ENCODE assay signal across 8 cellular contexts in the genomic region with DNA sequence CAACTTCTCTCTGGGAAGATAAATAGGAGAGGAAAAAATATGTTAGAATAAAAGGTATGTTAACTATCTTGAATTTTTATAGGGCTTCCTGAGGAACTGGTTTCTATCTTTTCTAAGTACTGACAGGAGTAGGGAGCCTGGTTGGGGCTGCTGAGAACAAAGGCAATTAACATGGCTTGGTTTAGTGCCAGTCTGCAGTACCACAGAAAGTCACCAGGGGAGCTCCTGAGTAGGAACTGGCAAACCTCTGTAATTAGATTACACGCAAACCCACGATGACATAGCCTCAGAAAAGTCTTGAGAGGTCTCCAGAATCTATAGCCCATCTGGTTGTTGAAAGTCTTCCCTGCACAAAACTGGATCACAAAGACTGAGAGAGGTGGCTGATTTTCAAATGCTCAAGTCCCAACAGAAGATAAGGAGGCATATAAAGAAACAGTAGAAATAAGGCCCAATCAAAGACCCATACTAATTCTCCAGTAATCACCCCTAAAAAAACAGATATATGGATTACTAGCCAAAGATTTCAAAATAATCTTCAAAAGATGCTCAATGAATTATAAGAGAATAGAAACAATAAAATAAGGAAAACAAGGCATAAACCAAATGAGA. TPM values are rescaled to one million over a fixed set of nuclear protein-coding genes. Genes with fewer than 3 reads are reported as not detected.
A peak's percentile ranks its signal among the peaks of the same experiment; 100 is the strongest.
DNase-seq lines count a peak whose midpoint lies in the region; ATAC-seq and TF ChIP-seq lines count a peak whose summit lies in the region.
"Had no signal": no experiment of that assay in that cellular context is flagged by ENCODE, and none has a peak within 500 bp of the region (broad histone marks: within the 10 kb centered on the region; RNA-seq: fewer than 3 reads in every experiment).

No MANE protein-coding gene starts in this region.

- no peaks in the 10 kb centered on the region for H3K4me1 Mint-ChIP-seq in CD4-positive, alpha-beta T cell (ENCODE audit: low read depth)

- intact Hi-C loops in CD4-positive, alpha-beta T cell (cut with DNase I, micrococcal nuclease): no loop called here

- no peaks in the 10 kb centered on the region for H3K27me3 ChIP-seq in kidney epithelial cell (ENCODE audit: control insufficient read depth, insufficient read depth, low read length)
- H3K27me3 ChIP-seq in CD4-positive, alpha-beta T cell (ENCODE audit: control insufficient read depth, insufficient read depth, low read length): no peaks in the 10 kb centered on the region

- CTCF ChIA-PET in CD4-positive, alpha-beta T cell (lab: Charles Lee): no interaction called here

- H3K27ac Mint-ChIP-seq in CD4-positive, alpha-beta T cell: no peak overlapping the region

- peak; percentile 54 for DNase-seq in GM12865 (ENCODE audit: low read depth)
- peak; percentile 24 for DNase-seq in SW480 (ENCODE audit: low spot score)
- no peak for DNase-seq in kidney epithelial cell (ENCODE audit: low read depth)
- DNase-seq in substantia nigra (lab: John Stamatoyannopoulos, UW): no peak
- DNase-seq in CD4-positive, alpha-beta T cell: no peak

- ATAC-seq in GM19463 (IDR thresholded peaks at IDR 0.05; ENCODE audit: unreplicated experiment) (peak; percentile 89), HG03520 (IDR thresholded peaks at IDR 0.05; ENCODE audit: unreplicated experiment) (peak; percentile 89)
- ATAC-seq in CD4-positive, alpha-beta T cell (ENCODE audit: poor library complexity): no peak

- H3K27me3 Mint-ChIP-seq in CD4-positive, alpha-beta T cell: no peaks in the 10 kb centered on the region

- H3K27ac ChIP-seq in substantia nigra (ENCODE audit: low read depth, low read length, poor library complexity, severe bottlenecking): no peak overlapping the region
- H3K27ac ChIP-seq in CD4-positive, alpha-beta T cell (ENCODE audit: low read depth, low read length): no peak overlapping the region

- H3K9me3 Mint-ChIP-seq in CD4-positive, alpha-beta T cell: no peaks in the 10 kb centered on the region

- H3K4me3 ChIP-seq in GM12865 (ENCODE audit: low read depth, low read length): no peak overlapping the region
- H3K4me3 ChIP-seq in kidney epithelial cell (ENCODE audit: low read depth, low read length): no peak overlapping the region

- no peaks in the 10 kb centered on the region for H3K9me3 ChIP-seq in CD4-positive, alpha-beta T cell (ENCODE audit: control insufficient read depth, low read length)

- no peaks in the 10 kb centered on the region for H3K36me3 ChIP-seq in kidney epithelial cell (ENCODE audit: control insufficient read depth, insufficient read depth, low read length)

- TF ChIP-seq CTCF in GM12865 (IDR thresholded peaks at IDR 0.05; ENCODE audit: insufficient read depth, low read depth, low read length, missing control alignments) (peak; percentile 67), kidney epithelial cell (IDR thresholded peaks at IDR 0.05; ENCODE audit: insufficient read depth, low read length, poor library complexity, severe bottlenecking) (peak; percentile 80)
- no peak for TF ChIP-seq CTCF in CD4-positive, alpha-beta T cell (IDR thresholded peaks at IDR 0.05)

- POLR2A ChIA-PET in CD4-positive, alpha-beta T cell (lab: Charles Lee): no interaction called here

- H3K4me3 Mint-ChIP-seq in CD4-positive, alpha-beta T cell: no peak overlapping the region

- H3K36me3 Mint-ChIP-seq in CD4-positive, alpha-beta T cell (ENCODE audit: low read depth): no peaks in the 10 kb centered on the region

RNA-seq across cellular contexts. Expression of gene CNTNAP4, which starts 11.7 kb away (rescaled TPM):
- total RNA-seq in kidney epithelial cell: not detected in 2 replicates
- not detected for total RNA-seq in CD4-positive, alpha-beta T cell
- total RNA-seq: renal cortical epithelial cell had no signal

Comparison
In these comparisons a context has a peak if more than half of its experiments do, and no peak if none do; other contexts are left out.
1. DNase-seq: peak in GM12865 (single experiment) and SW480 (single experiment); none in kidney epithelial cell (single experiment), substantia nigra (0 of 49) and CD4-positive, alpha-beta T cell (0 of 10).